Comparison of ENCODE assay signal across 31 cellular contexts in the genomic region with DNA sequence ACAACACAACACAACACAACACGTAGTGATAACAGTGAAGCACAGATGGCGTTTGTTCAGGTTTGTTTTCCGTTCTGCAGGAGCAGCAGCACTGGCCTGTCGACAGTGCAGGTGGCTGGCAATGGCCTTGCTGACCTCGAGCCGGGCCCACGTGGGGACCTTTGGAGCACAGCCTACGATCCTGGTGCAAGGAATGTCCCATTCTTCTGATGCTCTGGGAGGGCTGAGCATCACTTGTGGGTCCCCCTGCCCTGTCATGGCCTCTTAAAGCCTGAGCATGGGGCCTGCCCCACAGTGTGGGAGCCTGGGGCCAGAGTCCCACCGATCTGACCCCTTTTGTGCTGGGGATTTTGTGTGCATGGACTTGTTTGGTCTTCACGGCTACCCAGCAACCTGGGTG. TPM values are rescaled to one million over a fixed set of nuclear protein-coding genes. Genes with fewer than 3 reads are reported as not detected.
A peak's percentile ranks its signal among the peaks of the same experiment; 100 is the strongest.
DNase-seq lines count a peak whose midpoint lies in the region; ATAC-seq, FAIRE-seq and TF ChIP-seq lines count a peak whose summit lies in the region.
"Had no signal": no experiment of that assay in that cellular context is flagged by ENCODE, and none has a peak within 500 bp of the region (broad histone marks: within the 10 kb centered on the region; RNA-seq: fewer than 3 reads in every experiment).

No MANE protein-coding gene starts in this region.

- ATAC-seq in natural killer cell (no peak), HepG2 (no peak), GM21390 (IDR thresholded peaks at IDR 0.05; ENCODE audit: unreplicated experiment) (no peak), GM21786 (IDR thresholded peaks at IDR 0.05; ENCODE audit: unreplicated experiment) (no peak)
- no peak for ATAC-seq in natural killer cell treated with Interleukin-12 subunit alpha and Interleukin-12 subunit beta and Interleukin-15 and Interleukin-18, amount 100 ng/mL, for 72 hours
- ATAC-seq: foreskin keratinocyte, heart left ventricle had no signal

- no peaks in the 10 kb centered on the region for H3K36me3 Mint-ChIP-seq in natural killer cell
- H3K36me3 Mint-ChIP-seq in natural killer cell treated with Interleukin-12 subunit alpha and Interleukin-12 subunit beta and Interleukin-15 and Interleukin-18, amount 100 ng/mL, for 72 hours: no peaks in the 10 kb centered on the region

- no peaks in the 10 kb centered on the region for H3K9me3 ChIP-seq in HepG2 (ENCODE audit: low read length)
- H3K9me3 ChIP-seq: BE2C, Caco-2, esophagus squamous epithelium, heart left ventricle, prostate gland, sigmoid colon, uterus had no signal

- H3K4me3 Mint-ChIP-seq in natural killer cell: no peak overlapping the region
- H3K4me3 Mint-ChIP-seq in natural killer cell treated with Interleukin-12 subunit alpha and Interleukin-12 subunit beta and Interleukin-15 and Interleukin-18, amount 100 ng/mL, for 72 hours: no peak overlapping the region
- H3K4me3 Mint-ChIP-seq: activated naive CD8-positive, alpha-beta T cell treated with anti-CD3 and anti-CD28 coated beads, Interleukin-2, amount 10 ng/mL, durations not matched to agents 7 days and 5 days had no signal

- H3K9me3 Mint-ChIP-seq in natural killer cell: peaks cover 0 to 2% of the 10 kb centered on the region in 2 donors
- no peaks in the 10 kb centered on the region for H3K9me3 Mint-ChIP-seq in natural killer cell treated with Interleukin-12 subunit alpha and Interleukin-12 subunit beta and Interleukin-15 and Interleukin-18, amount 100 ng/mL, for 72 hours
- H3K9me3 Mint-ChIP-seq: activated naive CD8-positive, alpha-beta T cell treated with anti-CD3 and anti-CD28 coated beads, Interleukin-2, amount 10 ng/mL, durations not matched to agents 7 days and 5 days had no signal

- H3K4me2 ChIP-seq in HepG2 (ENCODE audit: low read depth, low read length): no peak overlapping the region

- CTCF ChIA-PET in RWPE1 (lab: Yijun Ruan, JAX): no interaction called here
- CTCF ChIA-PET in HepG2 (lab: Yijun Ruan, JAX; ENCODE audit: low intra/inter-chr PET ratio, low total read pairs): no interaction called here

- no peak overlapping the region for H3K9ac ChIP-seq in HepG2 (ENCODE audit: insufficient read depth, low read depth, low read length)

- no TSS peak for BruUV-seq in HepG2 (replicated peaks; lab: Mats Ljungman, UMichigan)

- DNase-seq in natural killer cell (no peak), RWPE1 (ENCODE audit: low spot score) (no peak), HepG2 (ENCODE audit: low spot score) (no peak)
- DNase-seq in natural killer cell treated with Interleukin-12 subunit alpha and Interleukin-12 subunit beta and Interleukin-15 and Interleukin-18, amount 100 ng/mL, for 72 hours (ENCODE audit: low spot score): no peak
- no peak for DNase-seq in activated CD8-positive, alpha-beta memory T cell treated with anti-CD3 and anti-CD28 coated beads for 24 hours
- DNase-seq: ACHN; activated CD8-positive, alpha-beta memory T cell treated with anti-CD3 and anti-CD28 coated beads, Interleukin-2, amount 50 U/mL, for 4 hours; activated naive CD8-positive, alpha-beta T cell treated with anti-CD3 and anti-CD28 coated beads, Interleukin-2, amount 10 ng/mL, durations not matched to agents 7 days and 5 days; BE2C; Caco-2; cortex of kidney; esophagus squamous epithelium; foreskin keratinocyte; KBM-7; NCI-H1092 treated with DMSO at 0.1 percent for 48 hours; NCI-H1694 treated with DMSO at 0.1 percent for 48 hours; NCI-H2171; NCI-H510A; nucleus accumbens; RPMI8226; sigmoid colon; stimulated activated CD4-positive, alpha-beta T cell treated with anti-CD3 and anti-CD28 coated beads, Interleukin-4, amount 100 ng/mL, for 1 hour; stomach; uterus; WERI-Rb-1 had no signal

- no peak overlapping the region for H2AFZ ChIP-seq in HepG2 (ENCODE audit: low read length)

- H3K4me1 ChIP-seq in HepG2 (ENCODE audit: insufficient read depth, low read length): peaks cover 28% of the 10 kb centered on the region

- TF ChIP-seq EP300 in HepG2 (IDR thresholded peaks at IDR 0.05; ENCODE audit: low read depth in 2 of 2, low read length in 2 of 2) (no peak), HepG2 (CRISPR knock-in tag; IDR thresholded peaks at IDR 0.05; ENCODE audit: borderline replicate concordance) (no peak)

- peaks cover 43% of the 10 kb centered on the region for H4K20me1 ChIP-seq in HepG2 (ENCODE audit: insufficient read depth, low read length)

- in situ Hi-C loops in HepG2 (cut with HindIII; ENCODE audit: extremely low pct_ligation_motif_present, low pct_unique_long_range_greater_than_20kb): no loop called here

- H3K27ac Mint-ChIP-seq in natural killer cell: peak overlapping the region; percentile 96 to 99
- peak overlapping the region in 1 of 2 donors; percentile 65 for H3K27ac Mint-ChIP-seq in natural killer cell treated with Interleukin-12 subunit alpha and Interleukin-12 subunit beta and Interleukin-15 and Interleukin-18, amount 100 ng/mL, for 72 hours
- H3K27ac Mint-ChIP-seq: activated naive CD8-positive, alpha-beta T cell treated with anti-CD3 and anti-CD28 coated beads, Interleukin-2, amount 10 ng/mL, durations not matched to agents 7 days and 5 days had no signal

- peaks cover 90% of the 10 kb centered on the region for H3K79me2 ChIP-seq in HepG2 (ENCODE audit: insufficient read depth, low read length)

- H3K4me1 Mint-ChIP-seq in natural killer cell: peaks cover 61 to 62% of the 10 kb centered on the region in 2 donors
- H3K4me1 Mint-ChIP-seq in natural killer cell treated with Interleukin-12 subunit alpha and Interleukin-12 subunit beta and Interleukin-15 and Interleukin-18, amount 100 ng/mL, for 72 hours (ENCODE audit: low read depth in 2 of 2): peaks cover 39 to 64% of the 10 kb centered on the region in 2 donors

- H3K4me3 ChIP-seq in HepG2 (replicated peaks in 1 of 3; ENCODE audit: insufficient read depth in 1 of 3, low read depth in 2 of 3, low read length in 3 of 3): no peak overlapping the region
- H3K4me3 ChIP-seq: esophagus squamous epithelium, heart left ventricle, prostate gland, sigmoid colon, stomach, uterus had no signal

- TF ChIP-seq RAD21 in HepG2 (CRISPR knock-in tag; IDR thresholded peaks at IDR 0.05): no peak

- no peak for TF ChIP-seq POLR2A in HepG2 (IDR thresholded peaks at IDR 0.05; ENCODE audit: insufficient read depth in 1 of 2, low read depth in 2 of 2, low read length in 2 of 2)

- intact Hi-C loops in natural killer cell (cut with micrococcal nuclease): no loop called here
- intact Hi-C loops in HepG2 (cut with micrococcal nuclease; ENCODE audit: unreplicated experiment): no loop called here

- H3K27ac ChIP-seq in RWPE1 (peak overlapping the region; percentile 45; the same call in 1 of the 2 replicates), HepG2 (ENCODE audit: extremely low read length, insufficient read depth, low read length) (no peak overlapping the region)
- H3K27ac ChIP-seq: esophagus squamous epithelium, foreskin keratinocyte, prostate gland, uterus, WERI-Rb-1 had no signal

- WGBS in HepG2 (ENCODE audit: low lambda C conversion rate): 54% methylated on average over 9 of the region's 10 CpGs

- no peak for TF ChIP-seq CTCF in natural killer cell (IDR thresholded peaks at IDR 0.05)
- no peak for TF ChIP-seq CTCF in RWPE1 (conservative IDR thresholded peaks at IDR 0.05; ENCODE audit: low read depth)
- no peak for TF ChIP-seq CTCF in HepG2 (CRISPR knock-in tag; IDR thresholded peaks at IDR 0.05)

- peaks cover 12 to 32% of the 10 kb centered on the region in 2 experiments for H3K36me3 ChIP-seq in HepG2 (replicated peaks in 1 of 2; ENCODE audit: control insufficient read depth in 1 of 2, insufficient read depth in 2 of 2, low read length in 2 of 2)
- H3K36me3 ChIP-seq: BE2C, prostate gland, sigmoid colon, uterus, WERI-Rb-1 had no signal

- no peak for FAIRE-seq in HepG2 (lab: Jason Lieb, UNC)
- FAIRE-seq: astrocyte, G401.6 had no signal

- no peaks in the 10 kb centered on the region for H3K27me3 ChIP-seq in HepG2 (ENCODE audit: control insufficient read depth in 1 of 2, insufficient read depth in 2 of 2, low read length in 2 of 2)
- H3K27me3 ChIP-seq: BE2C, foreskin keratinocyte, heart left ventricle, sigmoid colon, stomach, uterus had no signal

- H3K27me3 Mint-ChIP-seq in natural killer cell (ENCODE audit: low read depth in 2 of 2): no peaks in the 10 kb centered on the region
- no peaks in the 10 kb centered on the region for H3K27me3 Mint-ChIP-seq in natural killer cell treated with Interleukin-12 subunit alpha and Interleukin-12 subunit beta and Interleukin-15 and Interleukin-18, amount 100 ng/mL, for 72 hours
- H3K27me3 Mint-ChIP-seq: activated naive CD8-positive, alpha-beta T cell treated with anti-CD3 and anti-CD28 coated beads, Interleukin-2, amount 10 ng/mL, durations not matched to agents 7 days and 5 days had no signal

- POLR2A ChIA-PET in RWPE1 (lab: Yijun Ruan, JAX; ENCODE audit: low non-redundant PET) (no interaction called here), HepG2 (lab: Yijun Ruan, JAX) (no interaction called here)

RNA-seq across cellular contexts. Expression of a gene that starts 6.8 kb away (rescaled TPM):
- total RNA-seq in natural killer cell (100 to 1,000 TPM; 139 to 165 (median 162) TPM), HepG2 (2016; rRNA removed; fragmentation: Illumina TruSeq; extraction: Trizol) (20.5 and 39.8 TPM in 2 replicates)
- 10 to 100 TPM; 92.9 to 98.3 TPM for total RNA-seq in natural killer cell treated with Interleukin-12 subunit alpha and Interleukin-12 subunit beta and Interleukin-15 and Interleukin-18, amount 100 ng/mL, for 72 hours
- total RNA-seq in HepG2 (2016; cell fraction: cytosol; rRNA removed; fragmentation: Illumina TruSeq; extraction: Trizol; ENCODE audit: low read depth): 7.7 and 8.7 TPM in 2 replicates
- total RNA-seq in HepG2 (2016; cell fraction: insoluble cytoplasmic fraction; rRNA removed; fragmentation: Illumina TruSeq; extraction: Trizol): 18.3 and 35.2 TPM in 2 replicates
- 33.7 and 35.8 TPM in 2 replicates for total RNA-seq in HepG2 (2016; cell fraction: membrane; rRNA removed; fragmentation: Illumina TruSeq; extraction: Trizol)
- total RNA-seq in HepG2 (2016; cell fraction: nucleus; rRNA removed; fragmentation: Illumina TruSeq; extraction: Trizol): 32.1 and 34.9 TPM in 2 replicates
- polyA plus RNA-seq in HepG2 (2011; rRNA removed): 27.4 and 31.9 TPM in 2 replicates
- 31.3 and 32.8 TPM in 2 replicates for polyA plus RNA-seq in HepG2 (2011; cell fraction: cytosol; rRNA removed)
- 53.3 and 53.4 TPM in 2 replicates for polyA plus RNA-seq in HepG2 (2011; cell fraction: nucleus; rRNA removed)
- 39.9 and 42.2 TPM in 2 replicates for polyA plus RNA-seq in HepG2 (2012)
- 14.1 and 15.9 TPM in 2 replicates for polyA plus RNA-seq in HepG2 (2016; cell fraction: cytosol; fragmentation: Illumina TruSeq; extraction: Trizol; ENCODE audit: low read depth)
- 67.2 and 88.4 TPM in 2 replicates for polyA plus RNA-seq in HepG2 (2016; cell fraction: insoluble cytoplasmic fraction; fragmentation: Illumina TruSeq; extraction: Trizol; ENCODE audit: low read depth)
- 51.1 and 52.5 TPM in 2 replicates for polyA plus RNA-seq in HepG2 (2016; cell fraction: membrane; fragmentation: Illumina TruSeq; extraction: Trizol; ENCODE audit: low read depth)
- polyA plus RNA-seq in HepG2 (2016; cell fraction: nucleus; fragmentation: Illumina TruSeq; extraction: Trizol; ENCODE audit: insufficient read depth, low read depth): 86.9 and 97.6 TPM in 2 replicates
- polyA minus RNA-seq in HepG2 (2011; rRNA and poly(A)+ RNA removed; ENCODE audit: low replicate concordance): 26.9 and 40.6 TPM in 2 replicates
- polyA minus RNA-seq in HepG2 (2011; cell fraction: cytosol; rRNA and poly(A)+ RNA removed): 19.3 and 21.4 TPM in 2 replicates
- polyA minus RNA-seq in HepG2 (2011; cell fraction: nucleus; rRNA and poly(A)+ RNA removed): 16.0 and 18.3 TPM in 2 replicates

RNA-seq across cellular contexts. Expression of a gene that starts 38.1 kb away (rescaled TPM):
- total RNA-seq in natural killer cell (10 to 100 TPM; 10.9 to 16.3 (median 14.1) TPM), HepG2 (2016; rRNA removed; fragmentation: Illumina TruSeq; extraction: Trizol) (0.31 and 0.45 TPM in 2 replicates)
- 1 to 10 TPM; 1.9 to 3.0 TPM for total RNA-seq in natural killer cell treated with Interleukin-12 subunit alpha and Interleukin-12 subunit beta and Interleukin-15 and Interleukin-18, amount 100 ng/mL, for 72 hours
- total RNA-seq in HepG2 (2016; cell fraction: cytosol; rRNA removed; fragmentation: Illumina TruSeq; extraction: Trizol; ENCODE audit: low read depth): 0.18 and 0.30 TPM in 2 replicates
- total RNA-seq in HepG2 (2016; cell fraction: insoluble cytoplasmic fraction; rRNA removed; fragmentation: Illumina TruSeq; extraction: Trizol): 0.28 and 0.43 TPM in 2 replicates
- 0.38 and 0.43 TPM in 2 replicates for total RNA-seq in HepG2 (2016; cell fraction: membrane; rRNA removed; fragmentation: Illumina TruSeq; extraction: Trizol)
- total RNA-seq in HepG2 (2016; cell fraction: nucleus; rRNA removed; fragmentation: Illumina TruSeq; extraction: Trizol): 0.34 and 0.44 TPM in 2 replicates
- 2.3 and 2.9 TPM in 2 replicates for polyA plus RNA-seq in HepG2 (2011; rRNA removed)
- polyA plus RNA-seq in HepG2 (2011; cell fraction: cytosol; rRNA removed): 2.2 and 2.3 TPM in 2 replicates
- polyA plus RNA-seq in HepG2 (2011; cell fraction: nucleus; rRNA removed): 2.5 and 3.4 TPM in 2 replicates
- polyA plus RNA-seq in HepG2 (2012): 2.2 and 3.4 TPM in 2 replicates
- polyA plus RNA-seq in HepG2 (2016; cell fraction: cytosol; fragmentation: Illumina TruSeq; extraction: Trizol; ENCODE audit: low read depth): 0.19 and 0.27 TPM in 2 replicates
- 0.74 and 0.80 TPM in 2 replicates for polyA plus RNA-seq in HepG2 (2016; cell fraction: insoluble cytoplasmic fraction; fragmentation: Illumina TruSeq; extraction: Trizol; ENCODE audit: low read depth)
- polyA plus RNA-seq in HepG2 (2016; cell fraction: membrane; fragmentation: Illumina TruSeq; extraction: Trizol; ENCODE audit: low read depth): 0.39 and 0.44 TPM in 2 replicates
- polyA plus RNA-seq in HepG2 (2016; cell fraction: nucleus; fragmentation: Illumina TruSeq; extraction: Trizol; ENCODE audit: insufficient read depth, low read depth): 1.1 TPM in 2 replicates
- 2.3 and 4.5 TPM in 2 replicates for polyA minus RNA-seq in HepG2 (2011; rRNA and poly(A)+ RNA removed; ENCODE audit: low replicate concordance)
- 1.8 and 2.8 TPM in 2 replicates for polyA minus RNA-seq in HepG2 (2011; cell fraction: cytosol; rRNA and poly(A)+ RNA removed)
- 1.5 and 2.9 TPM in 2 replicates for polyA minus RNA-seq in HepG2 (2011; cell fraction: nucleus; rRNA and poly(A)+ RNA removed)
